1 cellular context compared by ENCODE assay signal in the genomic region with DNA sequence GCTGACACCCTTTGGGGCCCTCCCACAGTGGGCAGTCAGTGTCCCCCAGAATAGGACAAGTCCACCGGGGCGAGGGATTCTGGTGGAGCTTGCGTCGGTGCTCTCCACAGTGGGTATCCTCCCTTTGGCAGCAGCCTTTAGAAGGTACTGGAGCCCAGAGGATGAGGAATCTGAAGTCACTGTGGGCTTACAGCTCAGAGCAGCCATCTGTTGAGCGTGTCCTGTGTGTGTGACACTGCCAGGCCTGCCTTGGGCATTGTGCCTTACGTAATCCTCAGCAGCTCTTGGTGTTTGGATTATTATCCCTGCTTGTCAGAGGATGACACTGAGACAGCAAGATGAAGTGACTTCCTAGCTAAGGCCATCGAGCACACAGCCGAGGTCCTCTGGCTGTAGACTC.
TF ChIP-seq lines count a peak whose summit lies in the region.

No MANE protein-coding gene starts in this region.

TF ChIP-seq in H1, 55 proteins besides CTCF, POLR2A, EP300 and RAD21:
- TF ChIP-seq RNF2 (IDR thresholded peaks at IDR 0.05; ENCODE audit: borderline replicate concordance, low read depth, low read length, missing control alignments, poor library complexity, severe bottlenecking) (no peak), SP4 (IDR thresholded peaks at IDR 0.05; ENCODE audit: low read length) (no peak)
